1 cellular context compared by ENCODE assay signal in genomic region chr1:3796215-3797193, GRCh38.
TF ChIP-seq lines count a peak whose summit lies in the region.

LRRC47 (minus strand) TSS chr1:3796498; CDS start chr1:3796476, 22 bp downstream.

TF ChIP-seq in HepG2, 621 proteins besides CTCF, POLR2A, EP300 and RAD21 (continued from another document and continues in another):
- TF ChIP-seq ZBTB40 (IDR thresholded peaks at IDR 0.05) = peak; percentile 62
- TF ChIP-seq ZBTB40 (CRISPR knock-in tag; IDR thresholded peaks at IDR 0.05) = no peak; the same call in 1 of the 2 replicates
- no peak for TF ChIP-seq NCOA1 (CRISPR knock-in tag; IDR thresholded peaks at IDR 0.05)
- no peak for TF ChIP-seq ZKSCAN1 (IDR thresholded peaks at IDR 0.05; ENCODE audit: low read length)
- TF ChIP-seq NONO (IDR thresholded peaks at IDR 0.05) = no peak
- TF ChIP-seq NONO (CRISPR knock-in tag; conservative IDR thresholded peaks at IDR 0.05) = peak; percentile 88
- no peak for TF ChIP-seq ZFYVE20 (CRISPR knock-in tag; IDR thresholded peaks at IDR 0.05; ENCODE audit: borderline replicate concordance, low read depth)
- TF ChIP-seq RARA (CRISPR knock-in tag; IDR thresholded peaks at IDR 0.05) = no peak; the same call in 1 of the 2 replicates
- peak; percentile 98 for TF ChIP-seq GABPB1 (CRISPR knock-in tag; IDR thresholded peaks at IDR 0.05)
- TF ChIP-seq DZIP1 (CRISPR knock-in tag; IDR thresholded peaks at IDR 0.05) = no peak
- TF ChIP-seq HNF1A (IDR thresholded peaks at IDR 0.05; ENCODE audit: low read depth) = no peak
- peak; percentile 58; the same call in 1 of the 2 replicates for TF ChIP-seq HNF1A (CRISPR knock-in tag; IDR thresholded peaks at IDR 0.05; ENCODE audit: borderline replicate concordance)
- TF ChIP-seq PHF5A (CRISPR knock-in tag; IDR thresholded peaks at IDR 0.05; ENCODE audit: low read depth, unreplicated experiment) = no peak
- TF ChIP-seq ZNF547 (CRISPR knock-in tag; IDR thresholded peaks at IDR 0.05) = 0 out of 2 replicates have a peak, but pooled peaks have one; percentile 42
- no peak for TF ChIP-seq ZNF382 (CRISPR knock-in tag; IDR thresholded peaks at IDR 0.05; ENCODE audit: borderline replicate concordance)
- no peak for TF ChIP-seq NFIC (IDR thresholded peaks at IDR 0.05; ENCODE audit: low read length)
- 0 out of 2 replicates have a peak, but pooled peaks have one; percentile 54 for TF ChIP-seq ZNF878 (CRISPR knock-in tag; IDR thresholded peaks at IDR 0.05)
- TF ChIP-seq GPN1 (CRISPR knock-in tag; IDR thresholded peaks at IDR 0.05; ENCODE audit: borderline replicate concordance) = no peak
- no peak for TF ChIP-seq FOSL1 (CRISPR knock-in tag; IDR thresholded peaks at IDR 0.05; ENCODE audit: borderline replicate concordance)
- TF ChIP-seq SIX1 (CRISPR knock-in tag; IDR thresholded peaks at IDR 0.05; ENCODE audit: borderline replicate concordance) = no peak
- 0 out of 2 replicates have a peak, but pooled peaks have one; percentile 74 for TF ChIP-seq ZHX1 (CRISPR knock-in tag; IDR thresholded peaks at IDR 0.05; ENCODE audit: low read depth)
- TF ChIP-seq ZNF792 (CRISPR knock-in tag; IDR thresholded peaks at IDR 0.05) = peak; percentile 78
- peak; percentile 77 to 81 for TF ChIP-seq MAFK (conservative IDR thresholded peaks at IDR 0.05 in 1 of 2, IDR thresholded peaks at IDR 0.05 in 1 of 2; ENCODE audit: low read length in 2 of 2)
- TF ChIP-seq ZNF251 (CRISPR knock-in tag; IDR thresholded peaks at IDR 0.05) = no peak
- 0 out of 2 replicates have a peak, but pooled peaks have one; percentile 25 for TF ChIP-seq ZNF784 (CRISPR knock-in tag; IDR thresholded peaks at IDR 0.05; ENCODE audit: borderline replicate concordance)
- no peak for TF ChIP-seq ZNF496 (CRISPR knock-in tag; IDR thresholded peaks at IDR 0.05; ENCODE audit: insufficient replicate concordance)
- TF ChIP-seq SNAPC2 (CRISPR knock-in tag; IDR thresholded peaks at IDR 0.05) = no peak
- TF ChIP-seq HHEX (CRISPR knock-in tag; IDR thresholded peaks at IDR 0.05) = no peak
- no peak for TF ChIP-seq ZBTB3 (CRISPR knock-in tag; IDR thresholded peaks at IDR 0.05; ENCODE audit: borderline replicate concordance, low read depth)
- no peak for TF ChIP-seq RORA (CRISPR knock-in tag; IDR thresholded peaks at IDR 0.05)
- TF ChIP-seq KLF13 (CRISPR knock-in tag; IDR thresholded peaks at IDR 0.05) = no peak
- TF ChIP-seq SRF (IDR thresholded peaks at IDR 0.05; ENCODE audit: low read depth, low read length) = no peak
- TF ChIP-seq NCOR1 (IDR thresholded peaks at IDR 0.05; ENCODE audit: borderline replicate concordance, low read length) = no peak
- no peak; the same call in 1 of the 2 replicates for TF ChIP-seq ZIK1 (CRISPR knock-in tag; IDR thresholded peaks at IDR 0.05; ENCODE audit: borderline replicate concordance, low read depth)
- TF ChIP-seq ZBTB33 (CRISPR knock-in tag; IDR thresholded peaks at IDR 0.05) = no peak; the same call in 1 of the 2 replicates
- TF ChIP-seq CBX1 (IDR thresholded peaks at IDR 0.05; ENCODE audit: low read depth) = no peak
